ENCODE assay signal across 30 cellular contexts in genomic region chr1:167776616-167777252, GRCh38. TPM values are rescaled to one million over a fixed set of nuclear protein-coding genes. Genes with fewer than 3 reads are reported as not detected.
DNase-seq lines count a peak whose midpoint lies in the region; ATAC-seq and TF ChIP-seq lines count a peak whose summit lies in the region.
"Had no signal": no experiment of that assay in that cellular context is flagged by ENCODE, and none has a peak within 500 bp of the region (broad histone marks: within the 10 kb centered on the region; RNA-seq: fewer than 3 reads in every experiment).

No MANE protein-coding gene starts in this region.

- H3K27me3 ChIP-seq in IMR-90 (ENCODE audit: control insufficient read depth, insufficient read depth, low read length) (no peaks in the 10 kb centered on the region), osteoblast (ENCODE audit: insufficient read depth, low read length) (no peaks in the 10 kb centered on the region), testis (no peaks in the 10 kb centered on the region)
- H3K27me3 ChIP-seq: hepatocyte had no signal

- no peak overlapping the region for H3K4me3 Mint-ChIP-seq in activated CD4-positive, alpha-beta memory T cell treated with anti-CD3 and anti-CD28 coated beads for 36 hours
- no peak overlapping the region for H3K4me3 Mint-ChIP-seq in activated CD4-positive, alpha-beta memory T cell treated with anti-CD3 and anti-CD28 coated beads, Interleukin-2, amount 10 ng/mL, durations not matched to agents 7 days and 5 days
- no peak overlapping the region for H3K4me3 Mint-ChIP-seq in T-helper 17 cell
- H3K4me3 Mint-ChIP-seq: B cell, brain, immature natural killer cell, naive B cell had no signal

- 0 out of 2 replicates have a peak overlapping the region, but pooled peaks have one; percentile 11 for H3K18ac ChIP-seq in IMR-90 (ENCODE audit: low read depth, low read length)

- dilution Hi-C loops in IMR-90 (cut with HindIII; ENCODE audit: low sequenced_read_pairs, unreplicated experiment): no loop called here

- H2BK15ac ChIP-seq in IMR-90 (ENCODE audit: low read depth, low read length): no peak overlapping the region

- no peak overlapping the region; the same call in 1 of the 2 replicates for H3K14ac ChIP-seq in IMR-90 (replicated peaks; ENCODE audit: low read depth, low read length)

- no TSS peak for BruUV-seq in IMR-90 (replicated peaks; lab: Mats Ljungman, UMichigan)

- H3K4me1 ChIP-seq in IMR-90 (ENCODE audit: control insufficient read depth, insufficient read depth, low read length): peaks cover 8% of the 10 kb centered on the region
- H3K4me1 ChIP-seq in osteoblast (ENCODE audit: insufficient read depth, low read length): peaks cover 32% of the 10 kb centered on the region
- H3K4me1 ChIP-seq in testis: no peaks in the 10 kb centered on the region

- no peak for TF ChIP-seq RAD21 in IMR-90 (IDR thresholded peaks at IDR 0.05; ENCODE audit: low read length)

- H3K4me1 Mint-ChIP-seq in activated CD4-positive, alpha-beta memory T cell treated with anti-CD3 and anti-CD28 coated beads for 36 hours (ENCODE audit: low read depth): peaks cover 18% of the 10 kb centered on the region
- H3K4me1 Mint-ChIP-seq in activated CD4-positive, alpha-beta memory T cell treated with anti-CD3 and anti-CD28 coated beads, Interleukin-2, amount 10 ng/mL, durations not matched to agents 7 days and 5 days: peaks cover 8% of the 10 kb centered on the region
- no peaks in the 10 kb centered on the region for H3K4me1 Mint-ChIP-seq in T-helper 17 cell
- H3K4me1 Mint-ChIP-seq: B cell, brain, immature natural killer cell had no signal

- no peak; the same call in 1 of the 2 replicates for ATAC-seq in IMR-90 (ENCODE audit: low read depth)
- no peak for ATAC-seq in GM21447 (IDR thresholded peaks at IDR 0.05; ENCODE audit: unreplicated experiment)
- no peak for ATAC-seq in T-helper 17 cell
- ATAC-seq: A549, Panc1 had no signal

- peaks cover 11% of the 10 kb centered on the region for H3K79me2 ChIP-seq in osteoblast (ENCODE audit: insufficient read depth, low read length)

- intact Hi-C loops in activated CD4-positive, alpha-beta memory T cell treated with anti-CD3 and anti-CD28 coated beads for 36 hours (cut with micrococcal nuclease): no loop called here
- intact Hi-C loops in IMR-90 (cut with micrococcal nuclease) (loop anchor here (5.0 kb wide), 1 partner anchor 49 kb away; no protein-coding TSS in a partner anchor), testis (cut with DNase I; ENCODE audit: low total_unique reads) (no loop called here)

- H4K20me1 ChIP-seq in IMR-90 (ENCODE audit: insufficient read depth, low read length) (peaks cover 13% of the 10 kb centered on the region; the same call in 1 of the 2 replicates), osteoblast (ENCODE audit: insufficient read depth, low read length) (peaks cover 12% of the 10 kb centered on the region)

- in situ Hi-C loops in IMR-90 (cut with MboI; ENCODE audit: low sequenced_read_pairs) (no loop called here), astrocyte of the spinal cord (cut with HindIII; ENCODE audit: low sequenced_read_pairs) (no loop called here)

- peaks cover 9% of the 10 kb centered on the region; the same call in 1 of the 2 replicates for H3K9me1 ChIP-seq in IMR-90 (ENCODE audit: insufficient read depth, low read length)

- POLR2A ChIA-PET in activated CD4-positive, alpha-beta memory T cell treated with anti-CD3 and anti-CD28 coated beads for 36 hours (lab: Charles Lee): no interaction called here
- POLR2A ChIA-PET in activated CD4-positive, alpha-beta memory T cell treated with anti-CD3 and anti-CD28 coated beads, Interleukin-2, amount 10 ng/mL, durations not matched to agents 7 days and 5 days (lab: Charles Lee): no interaction called here
- POLR2A ChIA-PET in IMR-90 (lab: Charles Lee; ENCODE audit: unreplicated experiment): no interaction called here

- no peak for TF ChIP-seq CTCF in IMR-90 (conservative IDR thresholded peaks at IDR 0.05; ENCODE audit: low read depth, low read length)
- TF ChIP-seq CTCF in astrocyte of the spinal cord (IDR thresholded peaks at IDR 0.05; ENCODE audit: low read depth, low read length): no peak
- TF ChIP-seq CTCF in osteoblast (IDR thresholded peaks at IDR 0.05; ENCODE audit: extremely low read depth, low read depth, low read length): no peak
- TF ChIP-seq CTCF in testis (IDR thresholded peaks at IDR 0.05): no peak

- H3K9ac ChIP-seq in IMR-90 (ENCODE audit: low read depth, low read length): no peak overlapping the region

- no peak overlapping the region for H4K91ac ChIP-seq in IMR-90 (ENCODE audit: insufficient read depth, low read depth, low read length)

- CTCF ChIA-PET in activated CD4-positive, alpha-beta memory T cell treated with anti-CD3 and anti-CD28 coated beads for 36 hours (lab: Charles Lee): interaction anchor here (1.5 kb wide), 1 partner anchor 13 kb away, joined by 3 read pairs; no protein-coding TSS in a partner anchor
- CTCF ChIA-PET in activated CD4-positive, alpha-beta memory T cell treated with anti-CD3 and anti-CD28 coated beads, Interleukin-2, amount 10 ng/mL, durations not matched to agents 7 days and 5 days (lab: Charles Lee): interaction anchor here (1.8 kb wide), 1 partner anchor 9 kb away, joined by 4 read pairs; no protein-coding TSS in a partner anchor
- CTCF ChIA-PET in IMR-90 (lab: Yijun Ruan, JAX): interaction anchor here (0.6 to 1.6 kb wide), 3 partner anchors 9 to 29 kb away, joined by 3 to 7 read pairs (median 4); no protein-coding TSS in a partner anchor

- peaks cover 14% of the 10 kb centered on the region for H3K36me3 ChIP-seq in IMR-90 (ENCODE audit: control insufficient read depth, insufficient read depth, low read length)
- peaks cover 64% of the 10 kb centered on the region for H3K36me3 ChIP-seq in osteoblast (ENCODE audit: insufficient read depth, low read length)
- H3K36me3 ChIP-seq in testis (ENCODE audit: low read depth, missing control alignments): no peaks in the 10 kb centered on the region

- no peak overlapping the region for H3K56ac ChIP-seq in IMR-90 (ENCODE audit: extremely low read depth, insufficient read depth, low read length)

- no peak overlapping the region for H2BK120ac ChIP-seq in IMR-90 (ENCODE audit: low read depth, low read length)

- TF ChIP-seq POLR2A in IMR-90 (IDR thresholded peaks at IDR 0.05; ENCODE audit: low read depth, low read length) (no peak), testis (IDR thresholded peaks at IDR 0.05) (no peak)

- H3K4me3 ChIP-seq in IMR-90 (ENCODE audit: insufficient read depth, low read depth, low read length) (no peak overlapping the region), astrocyte of the spinal cord (ENCODE audit: low read depth, low read length) (no peak overlapping the region), osteoblast (ENCODE audit: insufficient read depth, low read length) (no peak overlapping the region), testis (no peak overlapping the region)
- H3K4me3 ChIP-seq: A549, hepatocyte, skin epidermis had no signal

- H3K79me1 ChIP-seq in IMR-90 (ENCODE audit: low read depth in 1 of 2, low read length in 2 of 2): peaks cover 21 to 43% of the 10 kb centered on the region in 2 experiments

- H3K27me3 Mint-ChIP-seq in activated CD4-positive, alpha-beta memory T cell treated with anti-CD3 and anti-CD28 coated beads for 36 hours: no peaks in the 10 kb centered on the region
- H3K27me3 Mint-ChIP-seq in activated CD4-positive, alpha-beta memory T cell treated with anti-CD3 and anti-CD28 coated beads, Interleukin-2, amount 10 ng/mL, durations not matched to agents 7 days and 5 days: no peaks in the 10 kb centered on the region
- H3K27me3 Mint-ChIP-seq in T-helper 17 cell: no peaks in the 10 kb centered on the region
- H3K27me3 Mint-ChIP-seq: B cell, brain, naive B cell had no signal

- 0 out of 4 replicates have a peak overlapping the region, but pooled peaks of 1 of the 2 experiments have one; percentile 46 for H4K8ac ChIP-seq in IMR-90 (ENCODE audit: low read depth in 2 of 2, low read length in 2 of 2)

- no peak overlapping the region for H2BK5ac ChIP-seq in IMR-90 (ENCODE audit: low read depth, low read length, poor library complexity, severe bottlenecking)

- 0 out of 2 replicates have a peak overlapping the region, but pooled peaks have one; percentile 20 for H3K4ac ChIP-seq in IMR-90 (ENCODE audit: low read depth, low read length)

- H3K36me3 Mint-ChIP-seq in activated CD4-positive, alpha-beta memory T cell treated with anti-CD3 and anti-CD28 coated beads for 36 hours: peaks cover 28% of the 10 kb centered on the region
- peaks cover 34% of the 10 kb centered on the region for H3K36me3 Mint-ChIP-seq in activated CD4-positive, alpha-beta memory T cell treated with anti-CD3 and anti-CD28 coated beads, Interleukin-2, amount 10 ng/mL, durations not matched to agents 7 days and 5 days (ENCODE audit: low read depth)
- H3K36me3 Mint-ChIP-seq in T-helper 17 cell (ENCODE audit: low read depth): peaks cover 5% of the 10 kb centered on the region

- H3K27ac Mint-ChIP-seq in activated CD4-positive, alpha-beta memory T cell treated with anti-CD3 and anti-CD28 coated beads for 36 hours: peak overlapping the region; percentile 2
- H3K27ac Mint-ChIP-seq in activated CD4-positive, alpha-beta memory T cell treated with anti-CD3 and anti-CD28 coated beads, Interleukin-2, amount 10 ng/mL, durations not matched to agents 7 days and 5 days: no peak overlapping the region
- no peak overlapping the region for H3K27ac Mint-ChIP-seq in T-helper 17 cell
- H3K27ac Mint-ChIP-seq: B cell, brain, immature natural killer cell had no signal

- H3K9me3 Mint-ChIP-seq in activated CD4-positive, alpha-beta memory T cell treated with anti-CD3 and anti-CD28 coated beads for 36 hours: peaks cover 2% of the 10 kb centered on the region
- peaks cover 2% of the 10 kb centered on the region for H3K9me3 Mint-ChIP-seq in activated CD4-positive, alpha-beta memory T cell treated with anti-CD3 and anti-CD28 coated beads, Interleukin-2, amount 10 ng/mL, durations not matched to agents 7 days and 5 days

- no peak for DNase-seq in activated CD4-positive, alpha-beta memory T cell treated with anti-CD3 and anti-CD28 coated beads for 36 hours
- DNase-seq in activated CD4-positive, alpha-beta memory T cell treated with anti-CD3 and anti-CD28 coated beads, Interleukin-2, amount 10 ng/mL, durations not matched to agents 7 days and 5 days: no peak
- no peak for DNase-seq in IMR-90
- peak; percentile 35 for DNase-seq in astrocyte of the spinal cord (ENCODE audit: low read depth, low spot score)
- no peak for DNase-seq in osteoblast (ENCODE audit: insufficient read length, low spot score, missing footprints)
- no peak for DNase-seq in T-helper 17 cell
- DNase-seq in testis: no peak
- DNase-seq: activated CD4-positive, alpha-beta T cell treated with anti-CD3 and anti-CD28 coated beads for 1 hour; activated CD8-positive, alpha-beta memory T cell treated with anti-CD3 and anti-CD28 coated beads, Interleukin-2, amount 50 U/mL, for 4 hours; activated gamma-delta T cell treated with Interleukin-2 at 50 U/mL for 16 hours; DMS53; effector CD8-positive, alpha-beta T cell; erythroblast; GF-D8; H7; immature natural killer cell; mesendoderm; naive B cell; NCI-H146; NCI-H510A; NK-92 treated with Interleukin-12 subunit alpha and Interleukin-12 subunit beta, amount 100 ng/mL, for 24 hours; occipital lobe; SIG-M5 had no signal

- H3K9me3 ChIP-seq in IMR-90 (ENCODE audit: control insufficient read depth, insufficient read depth, low read length) (no peaks in the 10 kb centered on the region), osteoblast (ENCODE audit: low read depth, low read length) (no peaks in the 10 kb centered on the region), T-helper 17 cell (ENCODE audit: control insufficient read depth, low read length, poor library complexity, severe bottlenecking) (no peaks in the 10 kb centered on the region), testis (no peaks in the 10 kb centered on the region)
- H3K9me3 ChIP-seq: A549 had no signal

- H3K23ac ChIP-seq in IMR-90 (ENCODE audit: low read depth, low read length): no peak overlapping the region; the same call in 1 of the 2 replicates

- H2AK9ac ChIP-seq in IMR-90 (replicated peaks; ENCODE audit: low read depth, low read length, poor library complexity): no peak overlapping the region

- H3K4me2 ChIP-seq in IMR-90 (ENCODE audit: low read depth, low read length) (no peak overlapping the region), osteoblast (ENCODE audit: insufficient read depth, low read length) (no peak overlapping the region)
- H3K4me2 ChIP-seq: A549, hepatocyte had no signal

- no peak overlapping the region for H4K5ac ChIP-seq in IMR-90 (ENCODE audit: low read depth, low read length)

- no peak overlapping the region for H3K27ac ChIP-seq in IMR-90 (ENCODE audit: insufficient read depth, low read length)
- H3K27ac ChIP-seq in osteoblast (ENCODE audit: low read depth, low read length): peak overlapping the region; percentile 2
- no peak overlapping the region for H3K27ac ChIP-seq in testis
- H3K27ac ChIP-seq: A549, hepatocyte had no signal

- H2BK20ac ChIP-seq in IMR-90 (ENCODE audit: low read depth, low read length): peak overlapping the region; percentile 74; the same call in 1 of the 2 replicates

- H2AFZ ChIP-seq in IMR-90 (replicated peaks; ENCODE audit: low read length, poor library complexity): no peak overlapping the region
- H2AFZ ChIP-seq in osteoblast (ENCODE audit: low read length): no peak overlapping the region
- H2AFZ ChIP-seq: hepatocyte had no signal

- H2AK5ac ChIP-seq in IMR-90 (ENCODE audit: low read depth, low read length): no peak overlapping the region

RNA-seq across cellular contexts. Expression of gene MPZL1, which starts 55.0 kb away (rescaled TPM):
- 10 to 100 TPM; 21.9 to 23.0 TPM for total RNA-seq in activated CD4-positive, alpha-beta memory T cell treated with anti-CD3 and anti-CD28 coated beads for 36 hours
- total RNA-seq in activated CD4-positive, alpha-beta memory T cell treated with anti-CD3 and anti-CD28 coated beads, Interleukin-2, amount 10 ng/mL, durations not matched to agents 7 days and 5 days: 10 to 100 TPM; 17.4 to 19.0 TPM
- total RNA-seq in IMR-90 (2012; rRNA removed) (81.7 and 87.3 TPM in 2 replicates), osteoblast (189 and 215 TPM in 2 replicates), T-helper 17 cell (1 to 10 TPM; 3.0 to 4.2 TPM), testis (100 to 1,000 TPM; 154 to 160 TPM)
- polyA plus RNA-seq in IMR-90 (2012; rRNA removed) (48.0 and 55.3 TPM in 2 replicates), testis (ENCODE audit: insufficient read depth, low read depth, low replicate concordance) (148 TPM)
- 28.8 and 39.7 TPM in 2 replicates for polyA plus RNA-seq in IMR-90 (2012; cell fraction: cytosol; rRNA removed)
- 22.6 and 65.6 TPM in 2 replicates for polyA plus RNA-seq in IMR-90 (2012; cell fraction: nucleus; rRNA removed; ENCODE audit: low replicate concordance)
